In the genomic region with DNA sequence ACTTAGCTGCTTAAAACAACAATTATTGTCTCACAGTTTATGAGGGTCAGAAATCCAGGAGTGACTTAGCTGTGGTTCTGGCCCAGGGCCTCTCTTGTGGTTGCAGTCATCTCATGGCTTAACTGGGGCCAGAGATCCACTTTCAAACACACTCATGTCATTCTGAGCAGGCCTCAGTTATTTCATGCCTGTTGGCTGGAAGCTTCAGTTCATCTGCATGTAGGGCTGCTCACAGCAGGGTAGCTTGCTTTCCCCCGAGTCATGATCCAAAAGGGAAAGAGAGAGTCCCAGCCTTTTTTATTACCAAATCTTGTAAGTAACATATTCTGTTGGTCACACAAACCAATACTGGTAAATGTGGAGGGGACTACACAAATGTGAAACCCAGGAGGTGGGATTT, we compare ENCODE assay signal across 19 cellular contexts.
DNase-seq lines count a peak whose midpoint lies in the region; ATAC-seq, FAIRE-seq and TF ChIP-seq lines count a peak whose summit lies in the region.
"Had no signal": no experiment of that assay in that cellular context is flagged by ENCODE, and none has a peak within 500 bp of the region (broad histone marks: within the 10 kb centered on the region; RNA-seq: fewer than 3 reads in every experiment).

No MANE protein-coding gene starts in this region.

- TF ChIP-seq EP300 in HepG2 (IDR thresholded peaks at IDR 0.05; ENCODE audit: low read depth in 2 of 2, low read length in 2 of 2) = no peak
- no peak for TF ChIP-seq EP300 in HepG2 (CRISPR knock-in tag; IDR thresholded peaks at IDR 0.05; ENCODE audit: borderline replicate concordance)

- peak; percentile 39 for ATAC-seq in HepG2
- no peak for ATAC-seq in right lobe of liver
- no peak for ATAC-seq in GM21576 (IDR thresholded peaks at IDR 0.05; ENCODE audit: unreplicated experiment)
- ATAC-seq: activated T-cell treated with anti-CD3 and anti-CD28 coated beads, Interleukin-2, amount 50 U/mL, for 72 hours; T-helper 17 cell had no signal

- H3K36me3 ChIP-seq in HepG2 (replicated peaks in 1 of 2; ENCODE audit: control insufficient read depth in 1 of 2, insufficient read depth in 2 of 2, low read length in 2 of 2) = no peaks in the 10 kb centered on the region
- no peaks in the 10 kb centered on the region for H3K36me3 ChIP-seq in right lobe of liver
- H3K36me3 ChIP-seq: ovary had no signal

- 30% methylated on average over 1 of the region's 1 CpG for WGBS in HepG2 (ENCODE audit: low lambda C conversion rate)
- WGBS in right lobe of liver (ENCODE audit: insufficient coverage, low coverage, low lambda C conversion rate, missing lambda C conversion rate) = 83% methylated on average over 1 of the region's 1 CpG

- TF ChIP-seq RAD21 in HepG2 (CRISPR knock-in tag; IDR thresholded peaks at IDR 0.05) = no peak

- POLR2A ChIA-PET in HepG2 (lab: Yijun Ruan, JAX) = no interaction called here

- H2AFZ ChIP-seq in HepG2 (ENCODE audit: low read length) = no peak overlapping the region

- intact Hi-C loops in HepG2 (cut with micrococcal nuclease; ENCODE audit: unreplicated experiment) (no loop called here), right lobe of liver (cut with DNase I) (no loop called here)

- H3K27ac ChIP-seq in HepG2 (ENCODE audit: extremely low read length, insufficient read depth, low read length) (no peak overlapping the region), right lobe of liver (no peak overlapping the region)
- H3K27ac ChIP-seq: ovary had no signal

- CTCF ChIA-PET in HepG2 (lab: Yijun Ruan, JAX; ENCODE audit: low intra/inter-chr PET ratio, low total read pairs) = no interaction called here

- H3K4me3 ChIP-seq in HepG2 (replicated peaks in 1 of 3; ENCODE audit: insufficient read depth in 1 of 3, low read depth in 2 of 3, low read length in 3 of 3) (no peak overlapping the region), right lobe of liver (no peak overlapping the region)
- H3K4me3 ChIP-seq: ovary had no signal

- in situ Hi-C loops in HepG2 (cut with HindIII; ENCODE audit: extremely low pct_ligation_motif_present, low pct_unique_long_range_greater_than_20kb) = no loop called here

- H3K27me3 ChIP-seq in HepG2 (ENCODE audit: control insufficient read depth in 1 of 2, insufficient read depth in 2 of 2, low read length in 2 of 2) (no peaks in the 10 kb centered on the region), right lobe of liver (no peaks in the 10 kb centered on the region)
- H3K27me3 ChIP-seq: ovary had no signal

- no peak overlapping the region for H3K4me2 ChIP-seq in HepG2 (ENCODE audit: low read depth, low read length)

- no peak for TF ChIP-seq CTCF in HepG2 (CRISPR knock-in tag; IDR thresholded peaks at IDR 0.05)
- TF ChIP-seq CTCF in right lobe of liver (IDR thresholded peaks at IDR 0.05) = no peak

- no peak for FAIRE-seq in HepG2 (lab: Jason Lieb, UNC)
- FAIRE-seq: frontal cortex, GM12892, RCC 7860 had no signal

- no peaks in the 10 kb centered on the region for H3K9me3 ChIP-seq in HepG2 (ENCODE audit: low read length)
- H3K9me3 ChIP-seq in right lobe of liver = no peaks in the 10 kb centered on the region
- H3K9me3 ChIP-seq: ovary had no signal

- no peak for DNase-seq in HepG2 (ENCODE audit: low spot score)
- DNase-seq in right lobe of liver = no peak
- peak; percentile 13 for DNase-seq in RPMI7951 (ENCODE audit: low read depth)
- DNase-seq in fibroblast of peridontal ligament (ENCODE audit: extremely low read depth) = peak; percentile 69
- DNase-seq in stromal cell of bone marrow (ENCODE audit: low read depth) = peak; percentile 25
- DNase-seq in OCI-M2 (lab: John Stamatoyannopoulos, UW; ENCODE audit: unreplicated experiment) = no peak
- DNase-seq in NCI-H1105 treated with DMSO at 0.1 percent for 48 hours (lab: John Stamatoyannopoulos, UW) = no peak
- DNase-seq: activated CD4-positive, alpha-beta T cell treated with anti-CD3 and anti-CD28 coated beads for 48 hours; activated T-cell treated with anti-CD3 and anti-CD28 coated beads, Interleukin-2, amount 50 U/mL, for 72 hours; aorta; DMS153; NCI-H1436 treated with DMSO at 0.1 percent for 48 hours; ovary; substantia nigra; T-helper 17 cell had no signal

- H3K4me1 ChIP-seq in HepG2 (ENCODE audit: insufficient read depth, low read length) (0 out of 2 replicates have a peak, but pooled peaks cover 7% of the 10 kb centered on the region), right lobe of liver (no peaks in the 10 kb centered on the region)

- no TSS peak for BruUV-seq in HepG2 (replicated peaks; lab: Mats Ljungman, UMichigan)

- TF ChIP-seq POLR2A in HepG2 (IDR thresholded peaks at IDR 0.05; ENCODE audit: insufficient read depth in 1 of 2, low read depth in 2 of 2, low read length in 2 of 2) = no peak
- TF ChIP-seq POLR2A in right lobe of liver (IDR thresholded peaks at IDR 0.05) = no peak

- H4K20me1 ChIP-seq in HepG2 (ENCODE audit: insufficient read depth, low read length) = no peaks in the 10 kb centered on the region

- H3K9ac ChIP-seq in HepG2 (ENCODE audit: insufficient read depth, low read depth, low read length) = no peak overlapping the region

- no peaks in the 10 kb centered on the region for H3K79me2 ChIP-seq in HepG2 (ENCODE audit: insufficient read depth, low read length)

TF ChIP-seq in HepG2, 621 proteins besides CTCF, POLR2A, EP300 and RAD21:
- TF ChIP-seq ZNF7 (CRISPR knock-in tag; IDR thresholded peaks at IDR 0.05) = no peak
- no peak for TF ChIP-seq SNAI1 (CRISPR knock-in tag; IDR thresholded peaks at IDR 0.05; ENCODE audit: borderline replicate concordance)
- TF ChIP-seq DNMT3B (CRISPR knock-in tag; conservative IDR thresholded peaks at IDR 0.05) = no peak
- no peak for TF ChIP-seq ZNF646 (CRISPR knock-in tag; IDR thresholded peaks at IDR 0.05)
- TF ChIP-seq ZNF333 (CRISPR knock-in tag; IDR thresholded peaks at IDR 0.05; ENCODE audit: borderline replicate concordance) = no peak
- TF ChIP-seq, protein P1, sequence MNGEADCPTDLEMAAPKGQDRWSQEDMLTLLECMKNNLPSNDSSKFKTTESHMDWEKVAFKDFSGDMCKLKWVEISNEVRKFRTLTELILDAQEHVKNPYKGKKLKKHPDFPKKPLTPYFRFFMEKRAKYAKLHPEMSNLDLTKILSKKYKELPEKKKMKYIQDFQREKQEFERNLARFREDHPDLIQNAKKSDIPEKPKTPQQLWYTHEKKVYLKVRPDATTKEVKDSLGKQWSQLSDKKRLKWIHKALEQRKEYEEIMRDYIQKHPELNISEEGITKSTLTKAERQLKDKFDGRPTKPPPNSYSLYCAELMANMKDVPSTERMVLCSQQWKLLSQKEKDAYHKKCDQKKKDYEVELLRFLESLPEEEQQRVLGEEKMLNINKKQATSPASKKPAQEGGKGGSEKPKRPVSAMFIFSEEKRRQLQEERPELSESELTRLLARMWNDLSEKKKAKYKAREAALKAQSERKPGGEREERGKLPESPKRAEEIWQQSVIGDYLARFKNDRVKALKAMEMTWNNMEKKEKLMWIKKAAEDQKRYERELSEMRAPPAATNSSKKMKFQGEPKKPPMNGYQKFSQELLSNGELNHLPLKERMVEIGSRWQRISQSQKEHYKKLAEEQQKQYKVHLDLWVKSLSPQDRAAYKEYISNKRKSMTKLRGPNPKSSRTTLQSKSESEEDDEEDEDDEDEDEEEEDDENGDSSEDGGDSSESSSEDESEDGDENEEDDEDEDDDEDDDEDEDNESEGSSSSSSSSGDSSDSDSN (CRISPR knock-in tag; IDR thresholded peaks at IDR 0.05) = no peak

Comparison
In these comparisons a context has a peak if more than half of its experiments do, and no peak if none do; other contexts are left out.
1. DNase-seq: peak in RPMI7951 (single experiment), fibroblast of peridontal ligament (single experiment) and stromal cell of bone marrow (single experiment); none in HepG2 (single experiment), right lobe of liver (0 of 3), OCI-M2 (single experiment) and NCI-H1105 treated with DMSO at 0.1 percent for 48 hours (single experiment).